ENCODE assay signal across 33 cellular contexts in the genomic region with DNA sequence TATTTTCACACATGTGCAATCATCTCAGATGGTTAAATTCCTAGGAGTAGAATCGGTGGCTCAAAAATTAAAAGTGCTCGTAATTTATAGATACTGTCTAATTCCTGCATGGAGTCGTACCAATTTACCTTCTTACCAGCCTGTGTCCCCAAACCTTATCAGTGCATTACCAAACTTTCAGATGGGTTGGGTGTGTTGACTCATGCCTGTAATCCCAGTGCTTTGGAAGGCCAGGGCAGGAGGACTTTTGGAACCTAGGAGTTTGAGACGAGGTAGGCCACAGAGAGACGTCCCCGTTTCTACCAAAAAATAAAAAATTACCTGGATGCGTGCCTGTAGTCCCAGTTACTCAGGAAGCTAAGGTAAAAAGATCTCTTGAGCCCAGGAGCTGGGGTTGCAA.
"Had no signal": no experiment of that assay in that cellular context is flagged by ENCODE, and none has a peak within 500 bp of the region (broad histone marks: within the 10 kb centered on the region; RNA-seq: fewer than 3 reads in every experiment).

No MANE protein-coding gene starts in this region.

- H3K9me3 Mint-ChIP-seq: activated CD4-positive, alpha-beta memory T cell treated with anti-CD3 and anti-CD28 coated beads, Interleukin-2, amount 10 ng/mL, durations not matched to agents 7 days and 5 days; activated CD4-positive, alpha-beta T cell treated with anti-CD3 and anti-CD28 coated beads, Interleukin-2, amount 10 ng/mL, durations not matched to agents 7 days and 5 days; activated T-cell treated with anti-CD3 and anti-CD28 coated beads, Interleukin-2, amount 50 U/mL, for 24 hours; activated T-cell treated with anti-CD3 and anti-CD28 coated beads, Interleukin-2, amount 50 U/mL, for 72 hours; central memory CD8-positive, alpha-beta T cell; T-helper 2 cell treated with Interferon-gamma antibody and Interleukin-4, amounts not matched to agents 5 μg/mL and 100 μg/mL, for 36 hours had no signal

- H3K4me3 Mint-ChIP-seq: activated CD4-positive, alpha-beta memory T cell treated with anti-CD3 and anti-CD28 coated beads, Interleukin-2, amount 10 ng/mL, durations not matched to agents 7 days and 5 days; activated CD4-positive, alpha-beta T cell treated with anti-CD3 and anti-CD28 coated beads for 36 hours; activated CD4-positive, alpha-beta T cell treated with anti-CD3 and anti-CD28 coated beads, Interleukin-2, amount 10 ng/mL, durations not matched to agents 7 days and 5 days; activated naive CD8-positive, alpha-beta T cell; activated T-cell treated with anti-CD3 and anti-CD28 coated beads, Interleukin-2, amount 50 U/mL, for 24 hours; activated T-cell treated with anti-CD3 and anti-CD28 coated beads, Interleukin-2, amount 50 U/mL, for 72 hours; central memory CD8-positive, alpha-beta T cell; T-helper 17 cell; T-helper 2 cell treated with Interferon-gamma antibody and Interleukin-4, amounts not matched to agents 5 μg/mL and 100 μg/mL, for 36 hours had no signal

- DNase-seq: activated CD4-positive, alpha-beta memory T cell treated with anti-CD3 and anti-CD28 coated beads, Interleukin-2, amount 10 ng/mL, durations not matched to agents 7 days and 5 days; activated CD4-positive, alpha-beta T cell treated with anti-CD3 and anti-CD28 coated beads for 36 hours; activated CD4-positive, alpha-beta T cell treated with anti-CD3 and anti-CD28 coated beads, Interleukin-2, amount 10 ng/mL, durations not matched to agents 7 days and 5 days; activated CD4-positive, alpha-beta T cell treated with anti-CD3 and anti-CD28 coated beads, Interleukin-2, amount 50 U/mL, for 4 hours; activated CD4-positive, CD25-positive, alpha-beta regulatory T cell; activated CD4-positive, CD25-positive, alpha-beta regulatory T cell treated with anti-CD3 and anti-CD28 coated beads, Interleukin-2, amount 50 U/mL, for 72 hours; activated CD8-positive, alpha-beta memory T cell treated with anti-CD3 and anti-CD28 coated beads, Interleukin-2, amount 50 U/mL, for 48 hours; activated gamma-delta T cell treated with Interleukin-2 at 50 U/mL for 16 hours; activated naive CD4-positive, alpha-beta T cell treated with anti-CD3 and anti-CD28 coated beads, Interleukin-2, amount 50 U/mL, for 16 hours; activated naive CD4-positive, alpha-beta T cell treated with Interleukin-2 at 50 U/mL for 16 hours; activated T-cell treated with anti-CD3 and anti-CD28 coated beads for 4 hours; activated T-cell treated with anti-CD3 and anti-CD28 coated beads, Interleukin-2, amount 50 U/mL, for 24 hours; activated T-cell treated with anti-CD3 and anti-CD28 coated beads, Interleukin-2, amount 50 U/mL, for 72 hours; amniotic stem cell; anterior cingulate cortex; brain microvascular endothelial cell; cortex of kidney; dermis blood vessel endothelial cell; effector CD8-positive, alpha-beta T cell; foreskin keratinocyte; gastrocnemius medialis; glutamatergic neuron; heart left ventricle; T-helper 1 cell; T-helper 17 cell; T1000; WERI-Rb-1 had no signal

- H3K36me3 Mint-ChIP-seq: activated naive CD8-positive, alpha-beta T cell had no signal

- H3K4me1 Mint-ChIP-seq: activated CD4-positive, alpha-beta memory T cell treated with anti-CD3 and anti-CD28 coated beads, Interleukin-2, amount 10 ng/mL, durations not matched to agents 7 days and 5 days; activated CD4-positive, alpha-beta T cell treated with anti-CD3 and anti-CD28 coated beads for 36 hours; activated CD4-positive, alpha-beta T cell treated with anti-CD3 and anti-CD28 coated beads, Interleukin-2, amount 10 ng/mL, durations not matched to agents 7 days and 5 days; central memory CD8-positive, alpha-beta T cell had no signal

- FAIRE-seq: astrocyte, bronchial epithelial cell had no signal

- H3K27me3 Mint-ChIP-seq: activated CD4-positive, alpha-beta memory T cell treated with anti-CD3 and anti-CD28 coated beads, Interleukin-2, amount 10 ng/mL, durations not matched to agents 7 days and 5 days; activated CD4-positive, alpha-beta T cell treated with anti-CD3 and anti-CD28 coated beads for 36 hours had no signal

- H3K27ac ChIP-seq: brain microvascular endothelial cell, esophagus muscularis mucosa, foreskin keratinocyte, gastrocnemius medialis, heart left ventricle, WERI-Rb-1 had no signal

- H3K36me3 ChIP-seq: brain microvascular endothelial cell, esophagus muscularis mucosa, gastrocnemius medialis, heart left ventricle, WERI-Rb-1 had no signal

- H3K4me1 ChIP-seq: esophagus muscularis mucosa, foreskin keratinocyte, gastrocnemius medialis, heart left ventricle had no signal

- H3K27me3 ChIP-seq: brain microvascular endothelial cell, esophagus muscularis mucosa, foreskin keratinocyte, gastrocnemius medialis had no signal

- H3K9me3 ChIP-seq: esophagus muscularis mucosa had no signal

- H3K27ac Mint-ChIP-seq: activated CD4-positive, alpha-beta memory T cell treated with anti-CD3 and anti-CD28 coated beads, Interleukin-2, amount 10 ng/mL, durations not matched to agents 7 days and 5 days; activated CD4-positive, alpha-beta T cell treated with anti-CD3 and anti-CD28 coated beads for 36 hours; activated CD4-positive, alpha-beta T cell treated with anti-CD3 and anti-CD28 coated beads, Interleukin-2, amount 10 ng/mL, durations not matched to agents 7 days and 5 days; activated naive CD8-positive, alpha-beta T cell; activated T-cell treated with anti-CD3 and anti-CD28 coated beads, Interleukin-2, amount 50 U/mL, for 24 hours; activated T-cell treated with anti-CD3 and anti-CD28 coated beads, Interleukin-2, amount 50 U/mL, for 72 hours; T-helper 17 cell; T-helper 2 cell treated with Interferon-gamma antibody and Interleukin-4, amounts not matched to agents 5 μg/mL and 100 μg/mL, for 36 hours had no signal

- ATAC-seq: activated CD4-positive, alpha-beta T cell treated with anti-CD3 and anti-CD28 coated beads for 36 hours; activated T-cell treated with anti-CD3 and anti-CD28 coated beads, Interleukin-2, amount 50 U/mL, for 72 hours; foreskin keratinocyte; gastrocnemius medialis; heart left ventricle; T-helper 17 cell had no signal

- H3K4me3 ChIP-seq: esophagus muscularis mucosa, gastrocnemius medialis, heart left ventricle had no signal
